ENCODE assay signal across 16 cellular contexts in genomic region chr4:11106190-11106589, GRCh38.
DNase-seq lines count a peak whose midpoint lies in the region; ATAC-seq, FAIRE-seq and TF ChIP-seq lines count a peak whose summit lies in the region.
"Had no signal": no experiment of that assay in that cellular context is flagged by ENCODE, and none has a peak within 500 bp of the region (broad histone marks: within the 10 kb centered on the region; RNA-seq: fewer than 3 reads in every experiment).

No MANE protein-coding gene starts in this region.

- H3K27ac ChIP-seq in GM23248 (no peak overlapping the region), upper lobe of left lung (no peak overlapping the region)
- H3K27ac ChIP-seq: heart left ventricle had no signal

- no peaks in the 10 kb centered on the region for H3K4me1 ChIP-seq in GM23248 (ENCODE audit: insufficient read depth)
- H3K4me1 ChIP-seq in upper lobe of left lung: no peaks in the 10 kb centered on the region
- H3K4me1 ChIP-seq: heart left ventricle had no signal

- DNase-seq in GM12892 (ENCODE audit: insufficient read length) (no peak), GM23248 (peak; percentile 1), LHCN-M2 (ENCODE audit: low read depth) (peak; percentile 9), choroid plexus epithelial cell (ENCODE audit: low read depth) (peak; percentile 4), mesenteric fat pad (ENCODE audit: low spot score) (no peak), upper lobe of left lung (no peak), activated gamma-delta T cell (lab: John Stamatoyannopoulos, UW) (no peak), HuH-7 (ENCODE audit: low spot score) (no peak)
- DNase-seq: activated CD4-positive, alpha-beta memory T cell treated with anti-CD3 and anti-CD28 coated beads, Interleukin-2, amount 10 ng/mL, durations not matched to agents 7 days and 5 days; activated effector memory CD4-positive, alpha-beta T cell treated with Interleukin-2 at 50 U/mL for 16 hours; DMS153; heart left ventricle had no signal

- H3K79me2 ChIP-seq in GM23248 (ENCODE audit: insufficient read depth): no peaks in the 10 kb centered on the region

- no peak overlapping the region for H3K4me2 ChIP-seq in GM23248 (ENCODE audit: unreplicated experiment)

- H3K9me3 ChIP-seq in GM23248 (ENCODE audit: low read depth) (no peaks in the 10 kb centered on the region), upper lobe of left lung (no peaks in the 10 kb centered on the region)
- H3K9me3 ChIP-seq: heart left ventricle had no signal

- no peak for TF ChIP-seq POLR2A in GM12892 (IDR thresholded peaks at IDR 0.05; ENCODE audit: low read depth, low read length)
- TF ChIP-seq POLR2A in upper lobe of left lung (IDR thresholded peaks at IDR 0.05): no peak

- H3K4me3 ChIP-seq in GM23248 (no peak overlapping the region), choroid plexus epithelial cell (ENCODE audit: low read depth, low read length) (no peak overlapping the region), upper lobe of left lung (no peak overlapping the region)
- H3K4me3 ChIP-seq: heart left ventricle had no signal

- H3K36me3 ChIP-seq in GM23248 (ENCODE audit: low read depth) (no peaks in the 10 kb centered on the region), upper lobe of left lung (no peaks in the 10 kb centered on the region)
- H3K36me3 ChIP-seq: heart left ventricle had no signal

- H2AFZ ChIP-seq in GM23248: no peak overlapping the region

- H4K20me1 ChIP-seq in GM23248 (ENCODE audit: insufficient read depth): no peaks in the 10 kb centered on the region

- H3K27me3 ChIP-seq in GM23248 (replicated peaks; ENCODE audit: insufficient read depth) (no peaks in the 10 kb centered on the region), upper lobe of left lung (no peaks in the 10 kb centered on the region)
- H3K27me3 ChIP-seq: heart left ventricle had no signal

- FAIRE-seq in GM12892 (lab: Jason Lieb, UNC): peak; percentile 14
- FAIRE-seq: endometrium, GM19239, H54 had no signal

- in situ Hi-C loops in GM23248 (cut with MboI): no loop called here

- TF ChIP-seq EP300 in upper lobe of left lung (IDR thresholded peaks at IDR 0.05): no peak

- H3F3A ChIP-seq in GM23248 (ENCODE audit: insufficient read depth): no peaks in the 10 kb centered on the region

- TF ChIP-seq CTCF in choroid plexus epithelial cell (conservative IDR thresholded peaks at IDR 0.05; ENCODE audit: low read depth, low read length) (no peak), upper lobe of left lung (IDR thresholded peaks at IDR 0.05) (no peak)

- no peaks in the 10 kb centered on the region for H3K9me2 ChIP-seq in GM23248 (ENCODE audit: insufficient read depth)

- ATAC-seq in upper lobe of left lung (ENCODE audit: low FRiP score in 2 of 2): no peak
- ATAC-seq: heart left ventricle, left lobe of liver had no signal

- H3K9ac ChIP-seq in GM23248: no peak overlapping the region

Comparison
In these comparisons a context has a peak if more than half of its experiments do, and no peak if none do; other contexts are left out.
1. DNase-seq: peak in GM23248 (single experiment), LHCN-M2 (single experiment) and choroid plexus epithelial cell (single experiment); none in GM12892 (single experiment), mesenteric fat pad (single experiment), upper lobe of left lung (0 of 2), activated gamma-delta T cell (single experiment) and HuH-7 (single experiment).